Comparison of ENCODE assay signal across 26 cellular contexts in the genomic region with DNA sequence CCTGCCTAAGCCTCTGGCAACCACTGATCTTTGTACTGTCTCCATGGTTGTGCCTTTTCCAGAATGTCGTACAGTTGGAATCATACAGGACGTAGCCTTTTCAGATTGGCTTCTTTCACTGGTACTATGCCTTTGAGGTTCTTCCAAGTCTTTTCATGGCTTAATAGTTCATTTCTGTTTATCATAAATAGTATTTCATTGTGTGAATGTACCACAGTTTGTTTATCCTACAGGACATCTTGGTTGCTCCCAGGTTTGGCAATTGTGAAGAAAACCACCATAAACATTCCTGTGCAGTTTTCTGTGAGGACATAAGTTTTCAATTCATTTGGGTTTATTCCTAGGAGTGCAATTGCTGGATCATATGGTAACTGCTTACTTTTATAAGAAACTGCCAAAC.
"Had no signal": no experiment of that assay in that cellular context is flagged by ENCODE, and none has a peak within 500 bp of the region (broad histone marks: within the 10 kb centered on the region; RNA-seq: fewer than 3 reads in every experiment).

No MANE protein-coding gene starts in this region.

- H3K9me3 ChIP-seq: neutrophil, pancreas, prostate gland, suprapubic skin, testis had no signal

- DNase-seq: naive thymus-derived CD8-positive, alpha-beta T cell; nephron progenitor cell; nucleus accumbens; retina; right cardiac atrium; spleen; stimulated activated CD4-positive, alpha-beta T cell treated with anti-CD3 and anti-CD28 coated beads, Interleukin-12 subunit alpha, Interleukin-12 subunit beta, amount 100 ng/mL, for 4 hours; stimulated activated CD4-positive, alpha-beta T cell treated with anti-CD3 and anti-CD28 coated beads, Interleukin-1b, Interleukin-23, amount 100 ng/mL, for 48 hours; stimulated activated CD4-positive, alpha-beta T cell treated with anti-CD3 and anti-CD28 coated beads, Interleukin-4, amount 100 ng/mL, for 1 hour; stimulated activated CD4-positive, alpha-beta T cell treated with anti-CD3 and anti-CD28 coated beads, Interleukin-4, amount 100 ng/mL, for 4 hours; stimulated activated CD8-positive, alpha-beta memory T cell treated with anti-CD3 and anti-CD28 coated beads, Interleukin-4, amount 100 ng/mL, for 48 hours; stimulated activated naive CD4-positive, alpha-beta T cell; stimulated activated naive CD8-positive, alpha-beta T cell treated with anti-CD3 and anti-CD28 coated beads, Interleukin-15, amount 100 ng/mL, for 72 hours; stimulated activated naive CD8-positive, alpha-beta T cell treated with anti-CD3 and anti-CD28 coated beads, Interleukin-15, Interleukin-2, amounts not matched to agents 100 U/mL and 50 U/mL, for 24 hours; substantia nigra; testis; tibial artery; transverse colon; upper lobe of right lung; uterus had no signal

- H3K27ac ChIP-seq: neutrophil, pancreas, prostate gland, skin epidermis, spleen, suprapubic skin, testis, tibial artery, transverse colon, upper lobe of right lung, uterus had no signal

- H3K36me3 ChIP-seq: neutrophil, pancreas, prostate gland, spleen, suprapubic skin, tibial artery, transverse colon, upper lobe of right lung, uterus had no signal

- H3K27me3 ChIP-seq: neutrophil, pancreas, spleen, suprapubic skin, testis, tibial artery, transverse colon, upper lobe of right lung, uterus had no signal

- H3K4me3 ChIP-seq: pancreas, prostate gland, skin epidermis, smooth muscle cell, spleen, suprapubic skin, testis, tibial artery, transverse colon, upper lobe of right lung, uterus had no signal

- H3K4me1 ChIP-seq: pancreas, prostate gland, spleen, transverse colon, upper lobe of right lung, uterus had no signal
